ENCODE assay signal across 1 cellular context in genomic region chr5:132653716-132654115, GRCh38.
TF ChIP-seq lines count a peak whose summit lies in the region.

No MANE protein-coding gene starts in this region.

TF ChIP-seq in endothelial cell of umbilical vein, 7 proteins besides CTCF, POLR2A, EP300 and RAD21 (continued from another document):
- TF ChIP-seq EZH2 (IDR thresholded peaks at IDR 0.05; ENCODE audit: borderline replicate concordance, low read depth, low read length, severe bottlenecking): no peak
- TF ChIP-seq MAX (IDR thresholded peaks at IDR 0.05; ENCODE audit: insufficient read depth, insufficient read length): no peak
- no peak for TF ChIP-seq GATA2 (IDR thresholded peaks at IDR 0.05; ENCODE audit: insufficient read depth, insufficient read length, low read depth, low read length)
